ENCODE assay signal across 19 cellular contexts in the genomic region with DNA sequence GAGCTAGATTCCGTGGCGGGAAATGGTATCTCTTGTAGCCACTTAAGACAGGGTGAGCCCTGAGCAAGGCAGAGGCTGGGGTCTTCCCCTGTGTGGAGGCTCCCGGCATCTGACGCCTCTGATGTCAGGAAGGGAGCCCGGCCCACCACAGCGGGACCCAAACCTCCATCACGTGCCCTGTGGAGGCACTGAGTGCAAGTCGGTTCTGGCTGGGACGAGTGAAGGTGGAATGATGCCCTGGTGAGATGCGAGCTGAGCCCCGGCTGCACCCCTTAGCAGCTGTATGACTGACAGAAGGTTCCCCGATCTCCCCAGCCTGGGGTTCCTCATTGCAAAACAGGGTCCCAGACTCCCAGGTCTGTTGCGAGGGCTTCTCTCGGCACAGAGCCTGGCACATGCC.
"Had no signal": no experiment of that assay in that cellular context is flagged by ENCODE, and none has a peak within 500 bp of the region (broad histone marks: within the 10 kb centered on the region; RNA-seq: fewer than 3 reads in every experiment).

No MANE protein-coding gene starts in this region.

- H3K4me3 ChIP-seq: lung, sigmoid colon, thyroid gland had no signal

- H3K4me3 Mint-ChIP-seq: activated naive CD8-positive, alpha-beta T cell; activated T-cell treated with anti-CD3 and anti-CD28 coated beads, Interleukin-2, amount 50 U/mL, for 4 hours; nephron progenitor cell; stimulated activated naive CD8-positive, alpha-beta T cell treated with anti-CD3 and anti-CD28 coated beads, Interleukin-15, Interleukin-2, amounts not matched to agents 100 ng/mL and 50 ng/mL, for 24 hours; T-helper 1 cell treated with Interleukin-12 subunit alpha and Interleukin-12 subunit beta and Interleukin-4 antibody, amounts not matched to agents 30 μg/mL and 1 μg/mL, for 36 hours had no signal

- H3K9me3 Mint-ChIP-seq: activated T-cell treated with anti-CD3 and anti-CD28 coated beads, Interleukin-2, amount 50 U/mL, for 4 hours; activated T-helper 2 cell treated with anti-CD3 and anti-CD28 coated beads, Interferon-gamma antibody, Interleukin-2, Interleukin-4, amounts not matched to agents 10 μg/mL and 5 μg/mL and 100 μg/mL, durations not matched to agents 14 hours and 24 hours and 36 hours; stimulated activated naive CD8-positive, alpha-beta T cell treated with anti-CD3 and anti-CD28 coated beads, Interleukin-15, Interleukin-2, amounts not matched to agents 100 ng/mL and 50 ng/mL, for 24 hours; T-helper 1 cell treated with Interleukin-12 subunit alpha and Interleukin-12 subunit beta and Interleukin-4 antibody, amounts not matched to agents 30 μg/mL and 1 μg/mL, for 36 hours had no signal

- DNase-seq: activated CD4-positive, alpha-beta T cell treated with anti-CD3 and anti-CD28 coated beads for 4 hours; activated CD4-positive, alpha-beta T cell treated with anti-CD3 and anti-CD28 coated beads, Interleukin-2, amount 50 U/mL, for 48 hours; activated CD4-positive, CD25-positive, alpha-beta regulatory T cell; activated CD8-positive, alpha-beta memory T cell treated with anti-CD3 and anti-CD28 coated beads, Interleukin-2, amount 50 U/mL, for 48 hours; activated naive CD4-positive, alpha-beta T cell; activated T-cell treated with anti-CD3 and anti-CD28 coated beads, Interleukin-2, amount 50 U/mL, for 4 hours; effector CD4-positive, alpha-beta T cell; midbrain; nephron progenitor cell; sigmoid colon; stimulated activated CD4-positive, alpha-beta T cell treated with anti-CD3 and anti-CD28 coated beads, Interleukin-4, amount 100 ng/mL, for 1 hour; substantia nigra; T1000; thyroid gland had no signal

- H3K36me3 Mint-ChIP-seq: activated naive CD8-positive, alpha-beta T cell had no signal

- H3K27me3 Mint-ChIP-seq: activated naive CD8-positive, alpha-beta T cell; stimulated activated naive CD8-positive, alpha-beta T cell treated with anti-CD3 and anti-CD28 coated beads, Interleukin-15, Interleukin-2, amounts not matched to agents 100 ng/mL and 50 ng/mL, for 24 hours had no signal

- H3K27ac ChIP-seq: sigmoid colon, thyroid gland had no signal

- H3K27ac Mint-ChIP-seq: activated naive CD8-positive, alpha-beta T cell; activated T-helper 2 cell treated with anti-CD3 and anti-CD28 coated beads, Interferon-gamma antibody, Interleukin-2, Interleukin-4, amounts not matched to agents 10 μg/mL and 5 μg/mL and 100 μg/mL, durations not matched to agents 14 hours and 24 hours and 36 hours; stimulated activated naive CD8-positive, alpha-beta T cell treated with anti-CD3 and anti-CD28 coated beads, Interleukin-15, Interleukin-2, amounts not matched to agents 100 ng/mL and 50 ng/mL, for 24 hours; T-helper 1 cell treated with Interleukin-12 subunit alpha and Interleukin-12 subunit beta and Interleukin-4 antibody, amounts not matched to agents 30 μg/mL and 1 μg/mL, for 36 hours had no signal
